Comparison of ENCODE assay signal across 7 cellular contexts in genomic region chrX:21374994-21375794, GRCh38. TPM values are rescaled to one million over a fixed set of nuclear protein-coding genes. Genes with fewer than 3 reads are reported as not detected.
A peak's percentile ranks its signal among the peaks of the same experiment; 100 is the strongest.
DNase-seq lines count a peak whose midpoint lies in the region; ATAC-seq and TF ChIP-seq lines count a peak whose summit lies in the region.

No MANE protein-coding gene starts in this region.

- CTCF ChIA-PET in HEK293 (lab: Yijun Ruan, JAX) = interaction anchor here (0.6 to 1.2 kb wide), 4 partner anchors 9 to 1873 kb away, joined by 3 to 4 read pairs (median 3); no protein-coding TSS in a partner anchor
- CTCF ChIA-PET in activated CD4-positive, alpha-beta memory T cell treated with anti-CD3 and anti-CD28 coated beads, Interleukin-2, amount 10 ng/mL, durations not matched to agents 7 days and 5 days (lab: Charles Lee) = interaction anchor here (1.0 to 1.5 kb wide), 2 partner anchors 105 to 123 kb away, joined by 3 read pairs; no protein-coding TSS in a partner anchor

- H3K36me3 ChIP-seq in HEK293 (ENCODE audit: control insufficient read depth in 2 of 2, insufficient read depth in 1 of 2, low read length in 2 of 2) = no peaks in the 10 kb centered on the region
- H3K36me3 ChIP-seq in left ventricle myocardium inferior = no peaks in the 10 kb centered on the region
- H3K36me3 ChIP-seq in skeletal muscle tissue (ENCODE audit: control insufficient read depth in 3 of 3, insufficient read depth in 3 of 3, low read length in 3 of 3) = no peaks in the 10 kb centered on the region

- peaks cover 25% of the 10 kb centered on the region for H3K4me1 Mint-ChIP-seq in activated CD4-positive, alpha-beta memory T cell treated with anti-CD3 and anti-CD28 coated beads, Interleukin-2, amount 10 ng/mL, durations not matched to agents 7 days and 5 days

- peak; percentile 9 for ATAC-seq in GM18498 (IDR thresholded peaks at IDR 0.05; ENCODE audit: unreplicated experiment)

- H3K27me3 ChIP-seq in left ventricle myocardium inferior (ENCODE audit: low read depth) (peaks cover 28% of the 10 kb centered on the region), skeletal muscle tissue (ENCODE audit: control insufficient read depth in 3 of 3, insufficient read depth in 3 of 3, low read length in 3 of 3) (peaks cover 8 to 14% (median 12%) of the 10 kb centered on the region in 3 donors)

- no peaks in the 10 kb centered on the region for H3K4me1 ChIP-seq in HEK293 (ENCODE audit: control insufficient read depth, insufficient read depth, low read length)
- peaks cover 4% of the 10 kb centered on the region for H3K4me1 ChIP-seq in left ventricle myocardium inferior
- H3K4me1 ChIP-seq in skeletal muscle tissue (ENCODE audit: control insufficient read depth in 3 of 3, insufficient read depth in 3 of 3, low read length in 3 of 3) = peaks cover 0 to 3% (median 0%) of the 10 kb centered on the region in 3 donors

- no peak for TF ChIP-seq CTCF in HEK293 (tag by site-specific recombination; IDR thresholded peaks at IDR 0.05)
- TF ChIP-seq CTCF in left ventricle myocardium inferior (IDR thresholded peaks at IDR 0.05; ENCODE audit: borderline replicate concordance) = no peak

- no peaks in the 10 kb centered on the region for H3K9me3 ChIP-seq in HEK293 (ENCODE audit: control insufficient read depth, insufficient read depth, low read depth, low read length)
- H3K9me3 ChIP-seq in left ventricle myocardium inferior (replicated peaks) = no peaks in the 10 kb centered on the region
- H3K9me3 ChIP-seq in skeletal muscle tissue (ENCODE audit: control insufficient read depth in 3 of 3, low read length in 3 of 3) = no peaks in the 10 kb centered on the region

- no peak for DNase-seq in activated CD4-positive, alpha-beta memory T cell treated with anti-CD3 and anti-CD28 coated beads, Interleukin-2, amount 10 ng/mL, durations not matched to agents 7 days and 5 days
- DNase-seq in left ventricle myocardium inferior (no peak), NCI-H128 (lab: John Stamatoyannopoulos, UW; ENCODE audit: unreplicated experiment) (no peak), cortex of kidney (lab: John Stamatoyannopoulos, UW) (no peak)

- H3K9ac ChIP-seq in skeletal muscle tissue (ENCODE audit: low read depth in 1 of 3, low read length in 3 of 3) = peak overlapping the region in 2 of 3 donors; percentile 8 to 32

- H3K27me3 Mint-ChIP-seq in activated CD4-positive, alpha-beta memory T cell treated with anti-CD3 and anti-CD28 coated beads, Interleukin-2, amount 10 ng/mL, durations not matched to agents 7 days and 5 days = peaks cover 14% of the 10 kb centered on the region

- intact Hi-C loops in left ventricle myocardium inferior (cut with micrococcal nuclease) = no loop called here

- H3K27ac ChIP-seq in HEK293 (ENCODE audit: extremely low read depth, low read depth, low read length) = peak overlapping the region; percentile 27; the same call in 1 of the 2 replicates
- H3K27ac ChIP-seq in left ventricle myocardium inferior (replicated peaks) = no peak overlapping the region
- H3K27ac ChIP-seq in skeletal muscle tissue (ENCODE audit: low read depth, low read length) = no peak overlapping the region

- POLR2A ChIA-PET in HEK293 (lab: Yijun Ruan, JAX) = interaction anchor here (1.4 kb wide), 1 partner anchor 9 kb away, joined by 5 read pairs; no protein-coding TSS in a partner anchor
- POLR2A ChIA-PET in activated CD4-positive, alpha-beta memory T cell treated with anti-CD3 and anti-CD28 coated beads, Interleukin-2, amount 10 ng/mL, durations not matched to agents 7 days and 5 days (lab: Charles Lee) = interaction anchor here (2.3 kb wide), 1 partner anchor 64 kb away, joined by 11 read pairs; no protein-coding TSS in a partner anchor

- H3K4me3 Mint-ChIP-seq in activated CD4-positive, alpha-beta memory T cell treated with anti-CD3 and anti-CD28 coated beads, Interleukin-2, amount 10 ng/mL, durations not matched to agents 7 days and 5 days = peak overlapping the region; percentile 77

- no peak overlapping the region for H3K27ac Mint-ChIP-seq in activated CD4-positive, alpha-beta memory T cell treated with anti-CD3 and anti-CD28 coated beads, Interleukin-2, amount 10 ng/mL, durations not matched to agents 7 days and 5 days

- H3K9me3 Mint-ChIP-seq in activated CD4-positive, alpha-beta memory T cell treated with anti-CD3 and anti-CD28 coated beads, Interleukin-2, amount 10 ng/mL, durations not matched to agents 7 days and 5 days = no peaks in the 10 kb centered on the region

- no peaks in the 10 kb centered on the region for H3K36me3 Mint-ChIP-seq in activated CD4-positive, alpha-beta memory T cell treated with anti-CD3 and anti-CD28 coated beads, Interleukin-2, amount 10 ng/mL, durations not matched to agents 7 days and 5 days (ENCODE audit: low read depth)

- H3K4me3 ChIP-seq in HEK293 (ENCODE audit: low read depth, low read length) (peak overlapping the region; percentile 58), left ventricle myocardium inferior (peak overlapping the region; percentile 66), skeletal muscle tissue (ENCODE audit: low read length in 3 of 3) (peak overlapping the region; percentile 43 to 62 (median 58))

TF ChIP-seq in HEK293, 187 proteins besides CTCF, POLR2A, EP300 and RAD21:
- no peak for TF ChIP-seq HIC1 (tag by site-specific recombination; IDR thresholded peaks at IDR 0.05)
- TF ChIP-seq OVOL3 (tag by site-specific recombination; IDR thresholded peaks at IDR 0.05) = no peak
- no peak for TF ChIP-seq PRDM6 (tag by site-specific recombination; IDR thresholded peaks at IDR 0.05)
- TF ChIP-seq ZNF362 (tag by site-specific recombination; IDR thresholded peaks at IDR 0.05) = no peak
- TF ChIP-seq YY1 (tag by site-specific recombination; IDR thresholded peaks at IDR 0.05) = no peak
- TF ChIP-seq GFI1B (tag by site-specific recombination; IDR thresholded peaks at IDR 0.05) = no peak
- no peak for TF ChIP-seq ZNF792 (tag by site-specific recombination; IDR thresholded peaks at IDR 0.05)
- no peak for TF ChIP-seq ELK4 (IDR thresholded peaks at IDR 0.05; ENCODE audit: borderline replicate concordance, low read depth, low read length)
- no peak for TF ChIP-seq ZNF558 (tag by site-specific recombination; IDR thresholded peaks at IDR 0.05)
- no peak for TF ChIP-seq ZNF510 (tag by site-specific recombination; IDR thresholded peaks at IDR 0.05; ENCODE audit: insufficient replicate concordance)
- TF ChIP-seq ZBTB48 (tag by site-specific recombination; IDR thresholded peaks at IDR 0.05) = no peak
- TF ChIP-seq IKZF3 (tag by site-specific recombination; IDR thresholded peaks at IDR 0.05) = no peak
- no peak for TF ChIP-seq ZNF350 (tag by site-specific recombination; IDR thresholded peaks at IDR 0.05)

RNA-seq across cellular contexts. Expression of gene CNKSR2, which starts 1.0 kb away (rescaled TPM):
- 1 to 10 TPM; 2.9 to 3.8 TPM for total RNA-seq in activated CD4-positive, alpha-beta memory T cell treated with anti-CD3 and anti-CD28 coated beads, Interleukin-2, amount 10 ng/mL, durations not matched to agents 7 days and 5 days
- total RNA-seq in left ventricle myocardium inferior (0.47 TPM), skeletal muscle tissue (7.8 TPM)
